1 cellular context compared by ENCODE assay signal in the genomic region with DNA sequence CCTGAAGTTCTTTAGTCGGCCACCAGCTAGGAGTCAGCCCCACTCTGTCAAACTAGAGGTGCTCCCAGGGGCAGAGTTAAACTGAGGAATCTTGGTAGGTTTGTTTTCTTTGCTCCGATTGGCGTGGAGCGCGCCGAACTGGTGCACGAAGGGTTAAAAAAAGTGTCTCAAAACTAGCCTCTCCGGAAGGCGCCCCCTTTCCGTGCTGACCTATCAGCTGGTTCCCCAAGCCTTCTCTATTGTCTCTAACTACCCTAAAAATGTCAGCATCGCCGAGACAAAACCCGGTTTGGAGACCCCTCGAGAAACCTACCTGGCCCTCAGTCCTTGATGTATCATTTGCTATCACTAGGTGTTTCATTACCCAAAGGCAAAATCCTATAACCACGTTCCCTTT.
TF ChIP-seq lines count a peak whose summit lies in the region.

No MANE protein-coding gene starts in this region.

TF ChIP-seq in HepG2, 621 proteins besides CTCF, POLR2A, EP300 and RAD21:
- no peak for TF ChIP-seq RARG (CRISPR knock-in tag; IDR thresholded peaks at IDR 0.05; ENCODE audit: low read depth)
- peak; percentile 81 for TF ChIP-seq ZNF652 (CRISPR knock-in tag; IDR thresholded peaks at IDR 0.05; ENCODE audit: borderline replicate concordance, low read depth)
- no peak for TF ChIP-seq HNRNPH1 (optimal IDR thresholded peaks at IDR 0.05; ENCODE audit: low read depth, low read length)
- TF ChIP-seq ZNF775 (CRISPR knock-in tag; IDR thresholded peaks at IDR 0.05; ENCODE audit: borderline replicate concordance), result no peak
TF ChIP-seq in HepG2: peak in this region for 1.
